In the genomic region with DNA sequence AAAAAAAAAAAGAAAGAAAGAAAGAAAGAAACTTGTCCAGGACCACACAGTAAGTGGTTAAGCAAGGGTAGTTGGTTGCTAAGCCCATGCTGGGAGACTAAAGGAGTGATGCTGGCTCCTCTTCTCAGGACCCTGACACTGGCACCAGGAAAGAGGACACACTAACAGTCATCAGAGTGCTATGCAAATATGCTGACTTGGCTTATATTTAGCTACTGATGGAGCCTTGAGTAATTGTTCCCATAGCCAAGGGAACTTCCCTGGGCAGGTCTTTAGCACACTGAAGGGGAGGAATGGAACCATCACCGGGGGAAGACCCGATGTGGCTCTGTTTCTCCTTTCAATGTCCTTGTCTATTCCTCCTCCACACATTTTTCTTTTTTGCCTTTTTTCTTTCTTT, we compare ENCODE assay signal across 21 cellular contexts. TPM values are rescaled to one million over a fixed set of nuclear protein-coding genes. Genes with fewer than 3 reads are reported as not detected.
DNase-seq lines count a peak whose midpoint lies in the region; ATAC-seq and TF ChIP-seq lines count a peak whose summit lies in the region.
"Had no signal": no experiment of that assay in that cellular context is flagged by ENCODE, and none has a peak within 500 bp of the region (broad histone marks: within the 10 kb centered on the region; RNA-seq: fewer than 3 reads in every experiment).

No MANE protein-coding gene starts in this region.

- H3K4me1 ChIP-seq in left lung (peaks cover under 1 to 5% of the 10 kb centered on the region in 2 donors), esophagus muscularis mucosa (peaks cover 14 to 23% (median 17%) of the 10 kb centered on the region in 4 donors)
- H3K4me1 ChIP-seq: uterus had no signal

- TF ChIP-seq EP300 in esophagus muscularis mucosa (IDR thresholded peaks at IDR 0.05) = no peak

- no peaks in the 10 kb centered on the region for H3K36me3 ChIP-seq in left lung
- no peaks in the 10 kb centered on the region for H3K36me3 ChIP-seq in esophagus muscularis mucosa
- H3K36me3 ChIP-seq: gastrocnemius medialis, MG63, uterus had no signal

- no peak overlapping the region for H3K4me3 ChIP-seq in left lung
- no peak overlapping the region for H3K4me3 ChIP-seq in esophagus muscularis mucosa
- H3K4me3 ChIP-seq: gastrocnemius medialis, MG63, uterus had no signal

- no peak overlapping the region for H3K27ac ChIP-seq in left lung
- H3K27ac ChIP-seq in esophagus muscularis mucosa (replicated peaks in 1 of 4) = no peak overlapping the region
- H3K27ac ChIP-seq: uterus had no signal

- intact Hi-C loops in left lung (cut with DNase I) (no loop called here), esophagus muscularis mucosa (cut with DNase I) (no loop called here)

- H3K27me3 ChIP-seq in left lung (no peaks in the 10 kb centered on the region), esophagus muscularis mucosa (no peaks in the 10 kb centered on the region)
- H3K27me3 ChIP-seq: gastrocnemius medialis, MG63, uterus had no signal

- TF ChIP-seq POLR2A in Raji (IDR thresholded peaks at IDR 0.05; ENCODE audit: insufficient read depth, low read depth, low read length) (0 out of 2 replicates have a peak, but pooled peaks have one; percentile 22), esophagus muscularis mucosa (IDR thresholded peaks at IDR 0.05; ENCODE audit: low read depth) (no peak)

- 90% methylated on average over 2 of the region's 2 CpGs for WGBS in esophagus muscularis mucosa

- no peaks in the 10 kb centered on the region for H3K9me3 ChIP-seq in left lung
- H3K9me3 ChIP-seq in esophagus muscularis mucosa = no peaks in the 10 kb centered on the region
- H3K9me3 ChIP-seq: gastrocnemius medialis, MG63, uterus had no signal

- ATAC-seq in GM21723 (IDR thresholded peaks at IDR 0.05; ENCODE audit: unreplicated experiment) = peak; percentile 38
- peak; percentile 20 for ATAC-seq in left lung
- no peak for ATAC-seq in GM19324 (IDR thresholded peaks at IDR 0.05; ENCODE audit: low FRiP score, unreplicated experiment)
- ATAC-seq: activated CD4-positive, CD25-positive, alpha-beta regulatory T cell treated with anti-CD3 and anti-CD28 coated beads, Interleukin-2, amount 50 U/mL, for 24 hours had no signal

- no peak for TF ChIP-seq CTCF in left lung (IDR thresholded peaks at IDR 0.05)
- TF ChIP-seq CTCF in esophagus muscularis mucosa (IDR thresholded peaks at IDR 0.05) = no peak

- DNase-seq in ELR (ENCODE audit: low read depth) (peak; percentile 43), left lung (no peak), globus pallidus (ENCODE audit: low spot score) (no peak), NCI-H1092 (lab: John Stamatoyannopoulos, UW) (no peak), esophagus muscularis mucosa (ENCODE audit: extremely low spot score) (no peak)
- DNase-seq: C1 segment of cervical spinal cord; central memory CD4-positive, alpha-beta T cell; DMS79 treated with DMSO at 0.1 percent for 48 hours; gastrocnemius medialis; mesendoderm; NCI-H2081; NCI-H774; stimulated activated naive CD4-positive, alpha-beta T cell; T-helper 2 cell; uterus had no signal

RNA-seq across cellular contexts. Expression of a gene that starts 6.3 kb away (rescaled TPM):
- 1 to 10 TPM in 1 of 2 donors, not detected in 1; 1.4 TPM for total RNA-seq in left lung
- total RNA-seq in esophagus muscularis mucosa = not detected
- total RNA-seq: activated naive CD4-positive, alpha-beta T cell treated with anti-CD3 and anti-CD28 coated beads, Interleukin-2, amount 50 U/mL, for 72 hours; uterus had no signal

RNA-seq across cellular contexts. Expression of a gene that starts 43.7 kb away (rescaled TPM):
- total RNA-seq in left lung (1 to 10 TPM; 3.7 to 7.8 TPM), esophagus muscularis mucosa (10 to 100 TPM; 10.8 to 26.8 (median 19.6) TPM)
